Comparison of ENCODE assay signal across 9 cellular contexts in the genomic region with DNA sequence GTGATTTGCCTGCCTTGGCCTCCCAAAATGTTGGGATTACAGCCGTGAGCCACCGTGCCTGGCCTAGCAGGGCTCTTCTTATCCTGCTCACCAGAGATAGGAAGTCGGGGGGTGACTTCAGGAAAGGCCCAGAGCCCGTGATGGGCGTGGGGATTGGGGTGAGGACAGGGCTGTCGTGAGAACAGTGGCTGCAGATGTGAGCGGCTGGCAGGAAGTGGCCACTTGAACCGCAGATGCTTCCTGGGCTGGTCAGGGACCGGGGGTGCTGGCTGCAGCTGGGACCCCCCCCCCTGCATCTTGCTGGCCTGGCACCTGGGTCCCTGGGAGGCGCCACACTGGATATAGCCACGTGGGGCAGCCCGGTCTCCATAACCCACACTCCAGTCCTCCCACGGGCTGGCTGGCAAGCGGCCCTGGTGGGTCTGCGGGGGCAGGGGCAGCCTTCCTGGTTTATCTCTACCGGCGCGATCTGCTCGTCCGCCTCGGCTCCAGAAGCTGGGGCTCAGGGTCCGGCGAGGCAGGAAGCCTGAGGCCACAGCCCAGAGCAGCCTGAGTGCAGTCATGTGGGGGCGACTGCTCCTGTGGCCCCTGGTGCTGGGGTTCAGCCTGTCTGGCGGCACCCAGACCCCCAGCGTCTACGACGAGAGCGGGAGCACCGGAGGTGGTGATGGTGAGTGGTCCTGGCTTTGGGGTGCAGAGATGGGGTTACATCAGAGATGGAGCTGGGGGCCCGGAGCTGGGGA. TPM values are rescaled to one million over a fixed set of nuclear protein-coding genes. Genes with fewer than 3 reads are reported as not detected.
A peak's percentile ranks its signal among the peaks of the same experiment; 100 is the strongest.
DNase-seq lines count a peak whose midpoint lies in the region; ATAC-seq and TF ChIP-seq lines count a peak whose summit lies in the region.
"Had no signal": no experiment of that assay in that cellular context is flagged by ENCODE, and none has a peak within 500 bp of the region (broad histone marks: within the 10 kb centered on the region; RNA-seq: fewer than 3 reads in every experiment).

F2RL3 (plus strand) TSS at position 371 of the 743 bp plus-strand sequence; CDS start at position 562, 191 bp downstream.

- H3K27ac ChIP-seq in Peyer's patch (peak within 1 kb of the TSS; percentile 15 to 83 (median 67)), left ventricle myocardium inferior (replicated peaks) (peak within 1 kb of the TSS; percentile 89), upper lobe of left lung (peak within 1 kb of the TSS; percentile 86 to 96 (median 92))
- H3K27ac ChIP-seq: VCaP had no signal

- H3K4me3 ChIP-seq in Peyer's patch (peak within 1 kb of the TSS; percentile 10 to 33 (median 26)), left ventricle myocardium inferior (peak within 1 kb of the TSS; percentile 53), upper lobe of left lung (peak within 1 kb of the TSS; percentile 39 to 49 (median 40))

- H3K9me3 Mint-ChIP-seq in activated CD8-positive, alpha-beta memory T cell treated with anti-CD3 and anti-CD28 coated beads, Interleukin-2, amount 10 ng/mL, durations not matched to agents 7 days and 5 days (ENCODE audit: low read depth): no peaks in the 10 kb centered on the region

- CTCF ChIA-PET in activated CD8-positive, alpha-beta memory T cell treated with anti-CD3 and anti-CD28 coated beads, Interleukin-2, amount 10 ng/mL, durations not matched to agents 7 days and 5 days (lab: Charles Lee): interaction anchor here (1.4 to 1.8 kb wide), 2 partner anchors 11 to 174 kb away, joined by 5 to 6 read pairs; no protein-coding TSS in a partner anchor

- peak; percentile 32 for ATAC-seq in activated CD8-positive, alpha-beta memory T cell treated with anti-CD3 and anti-CD28 coated beads, Interleukin-2, amount 10 ng/mL, durations not matched to agents 7 days and 5 days
- peak; percentile 25 to 56 for ATAC-seq in upper lobe of left lung (ENCODE audit: low FRiP score in 2 of 2)

- H3K27me3 ChIP-seq in Peyer's patch (no peaks in the 10 kb centered on the region), left ventricle myocardium inferior (ENCODE audit: low read depth) (no peaks in the 10 kb centered on the region), upper lobe of left lung (no peaks in the 10 kb centered on the region)

- peak within 1 kb of the TSS; percentile 54 for H3K27ac Mint-ChIP-seq in activated CD8-positive, alpha-beta memory T cell treated with anti-CD3 and anti-CD28 coated beads, Interleukin-2, amount 10 ng/mL, durations not matched to agents 7 days and 5 days

- H3K27me3 Mint-ChIP-seq in activated CD8-positive, alpha-beta memory T cell treated with anti-CD3 and anti-CD28 coated beads, Interleukin-2, amount 10 ng/mL, durations not matched to agents 7 days and 5 days: peaks cover 15% of the 10 kb centered on the region

- peak; percentile 70 for DNase-seq in activated CD8-positive, alpha-beta memory T cell treated with anti-CD3 and anti-CD28 coated beads, Interleukin-2, amount 10 ng/mL, durations not matched to agents 7 days and 5 days
- DNase-seq in activated CD8-positive, alpha-beta memory T cell treated with anti-CD3 and anti-CD28 coated beads for 24 hours: no peak
- peak; percentile 61 to 81 (median 65) for DNase-seq in Peyer's patch
- peak; percentile 58 for DNase-seq in left ventricle myocardium inferior
- peak; percentile 73 to 85 for DNase-seq in upper lobe of left lung
- DNase-seq in NCI-H69 (lab: John Stamatoyannopoulos, UW): no peak
- no peak for DNase-seq in NCI-H82 treated with DMSO at 0.1 percent for 48 hours (lab: John Stamatoyannopoulos, UW; ENCODE audit: unreplicated experiment)
- no peak for DNase-seq in posterior cingulate gyrus

- TF ChIP-seq CTCF in Peyer's patch (IDR thresholded peaks at IDR 0.05) (no peak), left ventricle myocardium inferior (IDR thresholded peaks at IDR 0.05; ENCODE audit: borderline replicate concordance) (no peak), upper lobe of left lung (IDR thresholded peaks at IDR 0.05) (no peak)

- TF ChIP-seq EP300 in upper lobe of left lung (IDR thresholded peaks at IDR 0.05): peak; percentile 44 to 100 (median 90)

- H3K4me1 ChIP-seq in Peyer's patch: peaks cover 0 to 12% (median under 1%) of the 10 kb centered on the region in 4 donors
- peaks cover 54% of the 10 kb centered on the region for H3K4me1 ChIP-seq in left ventricle myocardium inferior
- H3K4me1 ChIP-seq in upper lobe of left lung: peaks cover 31 to 67% (median 41%) of the 10 kb centered on the region in 4 donors

- H3K4me1 Mint-ChIP-seq in activated CD8-positive, alpha-beta memory T cell treated with anti-CD3 and anti-CD28 coated beads, Interleukin-2, amount 10 ng/mL, durations not matched to agents 7 days and 5 days: peaks cover 41% of the 10 kb centered on the region

- TF ChIP-seq POLR2A in Peyer's patch (IDR thresholded peaks at IDR 0.05): no peak
- TF ChIP-seq POLR2A in upper lobe of left lung (IDR thresholded peaks at IDR 0.05): peak in 2 of 4 donors; percentile 11 to 49

- intact Hi-C loops in left ventricle myocardium inferior (cut with micrococcal nuclease): no loop called here
- intact Hi-C loops in posterior cingulate gyrus (cut with DNase I): no loop called here

- H3K36me3 Mint-ChIP-seq in activated CD8-positive, alpha-beta memory T cell treated with anti-CD3 and anti-CD28 coated beads, Interleukin-2, amount 10 ng/mL, durations not matched to agents 7 days and 5 days: no peaks in the 10 kb centered on the region

- H3K36me3 ChIP-seq in Peyer's patch: no peaks in the 10 kb centered on the region
- no peaks in the 10 kb centered on the region for H3K36me3 ChIP-seq in left ventricle myocardium inferior
- peaks cover 0 to 17% (median 0%) of the 10 kb centered on the region in 4 donors for H3K36me3 ChIP-seq in upper lobe of left lung

- 5 to 16% methylated on average over 18 to 26 of the region's 31 CpGs for WGBS in upper lobe of left lung, 2 donors

- peak within 1 kb of the TSS; percentile 30 for H3K4me3 Mint-ChIP-seq in activated CD8-positive, alpha-beta memory T cell treated with anti-CD3 and anti-CD28 coated beads, Interleukin-2, amount 10 ng/mL, durations not matched to agents 7 days and 5 days

- H3K9me3 ChIP-seq in Peyer's patch (no peaks in the 10 kb centered on the region), left ventricle myocardium inferior (replicated peaks) (no peaks in the 10 kb centered on the region), upper lobe of left lung (no peaks in the 10 kb centered on the region)

RNA-seq across cellular contexts. Expression of gene F2RL3, which starts in this region (rescaled TPM):
- total RNA-seq in activated CD8-positive, alpha-beta memory T cell treated with anti-CD3 and anti-CD28 coated beads, Interleukin-2, amount 10 ng/mL, durations not matched to agents 7 days and 5 days: under 1 TPM; 0.12 to 0.59 TPM
- total RNA-seq in Peyer's patch: 10 to 100 TPM in 1 of 4 donors, 1 to 10 TPM in 3; 3.9 to 11.6 (median 5.1) TPM
- 1.1 TPM for total RNA-seq in left ventricle myocardium inferior
- 100 to 1,000 TPM in 1 of 6 donors, 10 to 100 TPM in 4, 1 to 10 TPM in 1; 7.3 to 130 (median 23.2) TPM for total RNA-seq in upper lobe of left lung

Comparison
In these comparisons a context has a peak if more than half of its experiments do, and no peak if none do; other contexts are left out.
1. Peak in DNase-seq and ATAC-seq in activated CD8-positive, alpha-beta memory T cell treated with anti-CD3 and anti-CD28 coated beads, Interleukin-2, amount 10 ng/mL, durations not matched to agents 7 days and 5 days; RNA of the gene not detected or under 1 TPM.
2. DNase-seq: peak in Peyer's patch (3 of 3), left ventricle myocardium inferior (single experiment) and upper lobe of left lung (2 of 2); none in activated CD8-positive, alpha-beta memory T cell treated with anti-CD3 and anti-CD28 coated beads for 24 hours (single experiment), NCI-H69 (single experiment), NCI-H82 treated with DMSO at 0.1 percent for 48 hours (single experiment) and posterior cingulate gyrus (0 of 10).
3. Peak in every context shown above with its lines, with median percentiles within 50 percentile points of each other: H3K27ac ChIP-seq and H3K4me3 ChIP-seq.